ENCODE assay signal across 12 cellular contexts in genomic region chr2:19538411-19538963, GRCh38.
DNase-seq lines count a peak whose midpoint lies in the region; ATAC-seq and TF ChIP-seq lines count a peak whose summit lies in the region.
"Had no signal": no experiment of that assay in that cellular context is flagged by ENCODE, and none has a peak within 500 bp of the region (broad histone marks: within the 10 kb centered on the region; RNA-seq: fewer than 3 reads in every experiment).

No MANE protein-coding gene starts in this region.

- peaks cover 5% of the 10 kb centered on the region for H3K4me1 ChIP-seq in mesenchymal stem cell (ENCODE audit: control insufficient read depth, insufficient read depth, low read depth, low read length)

- H2AFZ ChIP-seq in mesenchymal stem cell (ENCODE audit: low read depth, low read length), result no peak overlapping the region
- H2AFZ ChIP-seq: neural progenitor cell had no signal

- H3K14ac ChIP-seq in mesenchymal stem cell (ENCODE audit: low read length in 2 of 2), result no peak overlapping the region

- H4K8ac ChIP-seq in mesenchymal stem cell (ENCODE audit: low read length), result no peak overlapping the region

- H3K4me3 ChIP-seq in AG09309 (ENCODE audit: control insufficient read depth, low read depth, low read length) (no peak overlapping the region), choroid plexus epithelial cell (ENCODE audit: low read depth, low read length) (no peak overlapping the region), mesenchymal stem cell (ENCODE audit: insufficient read depth in 1 of 2, low read depth in 1 of 2, low read length in 2 of 2) (peak overlapping the region in 1 of 2 experiments; percentile 46)
- H3K4me3 ChIP-seq: neural progenitor cell had no signal

- H2BK15ac ChIP-seq in mesenchymal stem cell (ENCODE audit: low read depth, poor library complexity, severe bottlenecking), result no peak overlapping the region

- peak overlapping the region; percentile 86 for H3K27ac ChIP-seq in mesenchymal stem cell (ENCODE audit: low read length, poor library complexity, severe bottlenecking)
- H3K27ac ChIP-seq: neural progenitor cell had no signal

- peak overlapping the region; percentile 36 for H3K4me2 ChIP-seq in mesenchymal stem cell (ENCODE audit: low read length, poor library complexity, severe bottlenecking)
- H3K4me2 ChIP-seq: neural progenitor cell had no signal

- no peak overlapping the region for H3K4ac ChIP-seq in mesenchymal stem cell (ENCODE audit: low read depth in 1 of 2, low read length in 2 of 2)

- ATAC-seq in HG03097 (IDR thresholded peaks at IDR 0.05; ENCODE audit: low FRiP score, unreplicated experiment), result no peak
- no peak for ATAC-seq in GM18870 (IDR thresholded peaks at IDR 0.05; ENCODE audit: unreplicated experiment)
- ATAC-seq: CD8-positive, alpha-beta T cell had no signal

- H3K23ac ChIP-seq in mesenchymal stem cell (ENCODE audit: low read length in 2 of 2), result no peak overlapping the region

- H3K79me1 ChIP-seq in mesenchymal stem cell (replicated peaks; ENCODE audit: low read length, poor library complexity, severe bottlenecking), result no peaks in the 10 kb centered on the region

- no peaks in the 10 kb centered on the region for H3K36me3 ChIP-seq in mesenchymal stem cell (ENCODE audit: control insufficient read depth in 1 of 2, insufficient read depth in 2 of 2, low read depth in 1 of 2, low read length in 2 of 2)
- H3K36me3 ChIP-seq: neural progenitor cell had no signal

- H2BK12ac ChIP-seq in mesenchymal stem cell (ENCODE audit: low read length in 2 of 2), result no peak overlapping the region

- peak; percentile 96 for DNase-seq in AG09309 (ENCODE audit: low read depth)
- peak; percentile 91 for DNase-seq in LHCN-M2 (ENCODE audit: low read depth)
- DNase-seq in choroid plexus epithelial cell (ENCODE audit: low read depth), result peak; percentile 93
- DNase-seq in mesenchymal stem cell, result peak; percentile 88
- no peak for DNase-seq in anterior cingulate cortex (lab: John Stamatoyannopoulos, UW)
- no peak for DNase-seq in stimulated activated CD4-positive, alpha-beta T cell treated with anti-CD3 and anti-CD28 coated beads, Interleukin-15, amount 100 ng/mL, for 24 hours
- DNase-seq: CD8-positive, alpha-beta T cell; Kasumi-1; stimulated activated naive CD4-positive, alpha-beta T cell treated with Interleukin-2 at 50 U/mL for 16 hours had no signal

- TF ChIP-seq CTCF in AG09309 (IDR thresholded peaks at IDR 0.05; ENCODE audit: control insufficient read depth, insufficient read depth, low read depth, low read length, missing control alignments) (no peak), choroid plexus epithelial cell (conservative IDR thresholded peaks at IDR 0.05; ENCODE audit: low read depth, low read length) (no peak)

- H4K91ac ChIP-seq in mesenchymal stem cell (ENCODE audit: low read length), result no peak overlapping the region

- 4% methylated on average over 5 of the region's 7 CpGs for WGBS in mesenchymal stem cell

- H3K18ac ChIP-seq in mesenchymal stem cell (ENCODE audit: low read depth in 1 of 2, low read length in 2 of 2), result no peak overlapping the region

- no peak overlapping the region for H2BK120ac ChIP-seq in mesenchymal stem cell (ENCODE audit: low read depth, low read length)

- H3K9ac ChIP-seq in mesenchymal stem cell (ENCODE audit: low read length), result peak overlapping the region; percentile 69
- H3K9ac ChIP-seq: neural progenitor cell had no signal

- H2AK5ac ChIP-seq in mesenchymal stem cell (ENCODE audit: low read length, severe bottlenecking), result no peak overlapping the region

- no peak overlapping the region for H2BK5ac ChIP-seq in mesenchymal stem cell (ENCODE audit: low read depth, low read length, poor library complexity, severe bottlenecking)

- H3K9me3 ChIP-seq in mesenchymal stem cell (ENCODE audit: control insufficient read depth, low read length), result no peaks in the 10 kb centered on the region

- H3K27me3 ChIP-seq in mesenchymal stem cell (ENCODE audit: control insufficient read depth in 1 of 2, insufficient read depth in 1 of 2, low read length in 2 of 2), result no peaks in the 10 kb centered on the region
- H3K27me3 ChIP-seq: neural progenitor cell had no signal

Comparison
In these comparisons a context has a peak if more than half of its experiments do, and no peak if none do; other contexts are left out.
1. DNase-seq: peak in AG09309 (single experiment), LHCN-M2 (single experiment), choroid plexus epithelial cell (single experiment) and mesenchymal stem cell (single experiment); none in anterior cingulate cortex (0 of 58) and stimulated activated CD4-positive, alpha-beta T cell treated with anti-CD3 and anti-CD28 coated beads, Interleukin-15, amount 100 ng/mL, for 24 hours (single experiment).